ENCODE assay signal across 19 cellular contexts in the genomic region with DNA sequence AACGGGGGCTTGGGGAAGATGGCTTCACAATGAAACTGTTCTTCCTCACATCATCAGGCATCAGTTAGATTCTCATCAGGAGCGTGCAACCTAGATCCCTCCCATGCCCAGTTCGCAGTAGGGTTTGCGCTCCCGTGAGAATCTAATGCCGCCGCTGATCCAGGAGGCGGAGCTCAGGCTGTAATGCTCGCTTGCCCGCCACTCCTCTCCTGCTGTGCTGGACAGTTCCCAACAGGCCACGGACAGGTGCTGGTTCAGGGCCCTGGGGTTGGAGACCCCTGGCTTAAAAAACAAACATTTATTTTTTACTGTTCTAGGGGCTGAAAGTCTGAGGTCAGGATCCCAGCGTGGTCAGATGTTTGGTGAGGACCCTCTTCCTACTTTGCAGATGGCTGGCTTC.
A peak's percentile ranks its signal among the peaks of the same experiment; 100 is the strongest.
DNase-seq lines count a peak whose midpoint lies in the region; ATAC-seq and TF ChIP-seq lines count a peak whose summit lies in the region.
"Had no signal": no experiment of that assay in that cellular context is flagged by ENCODE, and none has a peak within 500 bp of the region (broad histone marks: within the 10 kb centered on the region; RNA-seq: fewer than 3 reads in every experiment).

No MANE protein-coding gene starts in this region.

- no peak overlapping the region for H2AFZ ChIP-seq in SK-N-SH (ENCODE audit: low read depth)

- H3K27ac Mint-ChIP-seq in endodermal cell = no peak overlapping the region
- H3K27ac Mint-ChIP-seq: CD4-positive, alpha-beta T cell had no signal

- ATAC-seq in SK-N-SH treated with all-trans-retinoic acid at 6 μM for 48 hours (no peak), lower lobe of right lung (no peak), HG02885 (IDR thresholded peaks at IDR 0.05; ENCODE audit: poor library complexity, unreplicated experiment) (no peak)
- ATAC-seq: A549 had no signal

- no peak for TF ChIP-seq EP300 in SK-N-SH (IDR thresholded peaks at IDR 0.05; ENCODE audit: borderline replicate concordance in 1 of 2, low read depth in 1 of 2, low read length in 1 of 2)

- no peak overlapping the region for H3K4me2 ChIP-seq in SK-N-SH
- H3K4me2 ChIP-seq: A549 had no signal

- no peak overlapping the region for H3K4me3 Mint-ChIP-seq in endodermal cell
- H3K4me3 Mint-ChIP-seq: CD4-positive, alpha-beta T cell had no signal

- peaks cover 2% of the 10 kb centered on the region for H3K9me3 Mint-ChIP-seq in endodermal cell
- H3K9me3 Mint-ChIP-seq: CD4-positive, alpha-beta T cell had no signal

- no peaks in the 10 kb centered on the region for H3K27me3 Mint-ChIP-seq in endodermal cell (ENCODE audit: insufficient read depth)
- H3K27me3 Mint-ChIP-seq: CD4-positive, alpha-beta T cell had no signal

- H3K36me3 Mint-ChIP-seq in endodermal cell (ENCODE audit: low read depth) = peaks cover 69% of the 10 kb centered on the region

- no peak overlapping the region for H3K27ac ChIP-seq in SK-N-SH (ENCODE audit: low read depth in 2 of 2, low read length in 1 of 2)
- H3K27ac ChIP-seq in endodermal cell (ENCODE audit: low read depth, low read length) = no peak overlapping the region
- no peak overlapping the region for H3K27ac ChIP-seq in lower lobe of right lung
- H3K27ac ChIP-seq: 22Rv1, A549, C4-2B, HL-60 had no signal

- H3F3A ChIP-seq in SK-N-SH (replicated peaks; ENCODE audit: insufficient read depth) = no peaks in the 10 kb centered on the region

- H3K9ac ChIP-seq in SK-N-SH = no peak overlapping the region
- H3K9ac ChIP-seq in endodermal cell (ENCODE audit: extremely low read depth, low read length, poor library complexity, severe bottlenecking) = no peak overlapping the region

- TF ChIP-seq RAD21 in SK-N-SH (IDR thresholded peaks at IDR 0.05; ENCODE audit: low read length) = no peak

- H3K27me3 ChIP-seq in SK-N-SH (ENCODE audit: insufficient read depth) (no peaks in the 10 kb centered on the region), endodermal cell (ENCODE audit: control insufficient read depth, insufficient read depth, low read length, poor library complexity, severe bottlenecking) (no peaks in the 10 kb centered on the region), lower lobe of right lung (ENCODE audit: low read depth) (no peaks in the 10 kb centered on the region)

- H3K4me1 ChIP-seq in SK-N-SH (ENCODE audit: control insufficient read depth in 1 of 2, insufficient read depth in 2 of 2, low read depth in 1 of 2, low read length in 1 of 2) (peaks cover 0 to 3% of the 10 kb centered on the region in 2 experiments; a peak in 1 of 4 replicates), endodermal cell (ENCODE audit: control insufficient read depth, insufficient read depth, low read length) (no peaks in the 10 kb centered on the region), lower lobe of right lung (no peaks in the 10 kb centered on the region)
- H3K4me1 ChIP-seq: A549 had no signal

- H3K36me3 ChIP-seq in SK-N-SH (replicated peaks in 1 of 2; ENCODE audit: control insufficient read depth in 1 of 2, insufficient read depth in 2 of 2, low read length in 1 of 2) (peaks cover 16 to 20% of the 10 kb centered on the region in 2 experiments), endodermal cell (ENCODE audit: control insufficient read depth, insufficient read depth, low read length) (peaks cover 10% of the 10 kb centered on the region), lower lobe of right lung (peaks cover 9% of the 10 kb centered on the region)

- WGBS in SK-N-SH (ENCODE audit: low lambda C conversion rate) = 100% methylated on average over 8 of the region's 12 CpGs
- WGBS in endodermal cell (ENCODE audit: insufficient coverage in 1 of 2, insufficient read length in 1 of 2), 2 experiments = 93% methylated on average over 11 to 12 of the region's 12 CpGs

- H3K9me3 ChIP-seq in SK-N-SH (no peaks in the 10 kb centered on the region), endodermal cell (ENCODE audit: control insufficient read depth, low read length) (peaks cover 5% of the 10 kb centered on the region), lower lobe of right lung (no peaks in the 10 kb centered on the region)
- H3K9me3 ChIP-seq: A549 had no signal

- no peaks in the 10 kb centered on the region for H4K20me1 ChIP-seq in SK-N-SH (ENCODE audit: insufficient read depth)

- H3K79me2 ChIP-seq in SK-N-SH (ENCODE audit: insufficient read depth) = no peaks in the 10 kb centered on the region

- H3K4me1 Mint-ChIP-seq in endodermal cell = no peaks in the 10 kb centered on the region

- DNase-seq in SK-N-SH (no peak), endodermal cell (peak; percentile 56), HPDE6-E6E7 (ENCODE audit: extremely low spot score) (no peak), lower lobe of right lung (no peak)
- no peak for DNase-seq in stimulated activated CD4-positive, alpha-beta T cell treated with anti-CD3 and anti-CD28 coated beads, Interleukin-4, amount 100 ng/mL, for 24 hours
- DNase-seq: AML-193; Caco-2; CD4-positive, alpha-beta T cell; GDM1; HCEC 1CT; IMR-90; KBM-7 had no signal

- POLR2A ChIA-PET in SK-N-SH (lab: Yijun Ruan, JAX) = no interaction called here

- no peaks in the 10 kb centered on the region for H3K9me2 ChIP-seq in SK-N-SH

- CTCF ChIA-PET in SK-N-SH (lab: Yijun Ruan, JAX) = interaction anchor here (1.3 kb wide), 1 partner anchor 296 kb away, joined by 3 read pairs; no protein-coding TSS in a partner anchor

- TF ChIP-seq CTCF in SK-N-SH (IDR thresholded peaks at IDR 0.05) (no peak), endodermal cell (conservative IDR thresholded peaks at IDR 0.05) (no peak), lower lobe of right lung (IDR thresholded peaks at IDR 0.05) (no peak)

- H3K4me3 ChIP-seq in SK-N-SH (ENCODE audit: low read depth in 2 of 2, low read length in 1 of 2) (no peak overlapping the region), endodermal cell (ENCODE audit: low read length) (no peak overlapping the region), lower lobe of right lung (no peak overlapping the region)
- H3K4me3 ChIP-seq: A549 had no signal

- intact Hi-C loops in lower lobe of right lung (cut with DNase I) = no loop called here

TF ChIP-seq in SK-N-SH treated with all-trans-retinoic acid at 6 μM for 48 hours, 23 proteins besides CTCF, POLR2A, EP300 and RAD21 (continues in another document):
- TF ChIP-seq BACH2 (CRISPR knock-in tag; IDR thresholded peaks at IDR 0.05; ENCODE audit: borderline replicate concordance) = no peak
- TF ChIP-seq TCF4 (CRISPR knock-in tag; IDR thresholded peaks at IDR 0.05; ENCODE audit: borderline replicate concordance) = no peak
- TF ChIP-seq ZFP30 (CRISPR knock-in tag; IDR thresholded peaks at IDR 0.05) = no peak
- TF ChIP-seq CSDC2 (CRISPR knock-in tag; IDR thresholded peaks at IDR 0.05) = no peak
- no peak for TF ChIP-seq TOX (CRISPR knock-in tag; IDR thresholded peaks at IDR 0.05; ENCODE audit: borderline replicate concordance)
- TF ChIP-seq RARB (CRISPR knock-in tag; IDR thresholded peaks at IDR 0.05) = no peak
- TF ChIP-seq ISL1 (CRISPR knock-in tag; IDR thresholded peaks at IDR 0.05) = no peak

TF ChIP-seq in PFSK-1, 5 proteins besides CTCF, POLR2A, EP300 and RAD21:
- no peak for TF ChIP-seq POLR2AphosphoS5 (IDR thresholded peaks at IDR 0.05; ENCODE audit: low read depth, low read length)
- TF ChIP-seq, protein P1, sequence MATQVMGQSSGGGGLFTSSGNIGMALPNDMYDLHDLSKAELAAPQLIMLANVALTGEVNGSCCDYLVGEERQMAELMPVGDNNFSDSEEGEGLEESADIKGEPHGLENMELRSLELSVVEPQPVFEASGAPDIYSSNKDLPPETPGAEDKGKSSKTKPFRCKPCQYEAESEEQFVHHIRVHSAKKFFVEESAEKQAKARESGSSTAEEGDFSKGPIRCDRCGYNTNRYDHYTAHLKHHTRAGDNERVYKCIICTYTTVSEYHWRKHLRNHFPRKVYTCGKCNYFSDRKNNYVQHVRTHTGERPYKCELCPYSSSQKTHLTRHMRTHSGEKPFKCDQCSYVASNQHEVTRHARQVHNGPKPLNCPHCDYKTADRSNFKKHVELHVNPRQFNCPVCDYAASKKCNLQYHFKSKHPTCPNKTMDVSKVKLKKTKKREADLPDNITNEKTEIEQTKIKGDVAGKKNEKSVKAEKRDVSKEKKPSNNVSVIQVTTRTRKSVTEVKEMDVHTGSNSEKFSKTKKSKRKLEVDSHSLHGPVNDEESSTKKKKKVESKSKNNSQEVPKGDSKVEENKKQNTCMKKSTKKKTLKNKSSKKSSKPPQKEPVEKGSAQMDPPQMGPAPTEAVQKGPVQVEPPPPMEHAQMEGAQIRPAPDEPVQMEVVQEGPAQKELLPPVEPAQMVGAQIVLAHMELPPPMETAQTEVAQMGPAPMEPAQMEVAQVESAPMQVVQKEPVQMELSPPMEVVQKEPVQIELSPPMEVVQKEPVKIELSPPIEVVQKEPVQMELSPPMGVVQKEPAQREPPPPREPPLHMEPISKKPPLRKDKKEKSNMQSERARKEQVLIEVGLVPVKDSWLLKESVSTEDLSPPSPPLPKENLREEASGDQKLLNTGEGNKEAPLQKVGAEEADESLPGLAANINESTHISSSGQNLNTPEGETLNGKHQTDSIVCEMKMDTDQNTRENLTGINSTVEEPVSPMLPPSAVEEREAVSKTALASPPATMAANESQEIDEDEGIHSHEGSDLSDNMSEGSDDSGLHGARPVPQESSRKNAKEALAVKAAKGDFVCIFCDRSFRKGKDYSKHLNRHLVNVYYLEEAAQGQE (IDR thresholded peaks at IDR 0.05; ENCODE audit: insufficient read depth in 1 of 2, low read depth in 2 of 2, low read length in 2 of 2) = peak; percentile 50 to 84; a peak in 2 of 4 replicates
TF ChIP-seq in PFSK-1: peak in this region for 1.
